In genomic region chrX:39736219-39737211, GRCh38 we compare ENCODE assay signal across 1 cellular context.
TF ChIP-seq lines count a peak whose summit lies in the region.

No MANE protein-coding gene starts in this region.

TF ChIP-seq in liver, 16 proteins besides CTCF, POLR2A, EP300 and RAD21 (continued from another document):
- TF ChIP-seq REST (IDR thresholded peaks at IDR 0.05) = no peak
- TF ChIP-seq GABPA (IDR thresholded peaks at IDR 0.05 in 1 of 2, conservative IDR thresholded peaks at IDR 0.05 in 1 of 2) = no peak
- no peak for TF ChIP-seq ATF3 (IDR thresholded peaks at IDR 0.05)
- peak; percentile 33 for TF ChIP-seq MAX (IDR thresholded peaks at IDR 0.05)
- TF ChIP-seq HNF4A (conservative IDR thresholded peaks at IDR 0.05) = peak in 1 of 2 donors; percentile 19
- no peak for TF ChIP-seq ZBTB33 (IDR thresholded peaks at IDR 0.05)
